Comparison of ENCODE assay signal across 10 cellular contexts in genomic region chr2:19746611-19747309, GRCh38.
DNase-seq lines count a peak whose midpoint lies in the region; ATAC-seq and TF ChIP-seq lines count a peak whose summit lies in the region.
"Had no signal": no experiment of that assay in that cellular context is flagged by ENCODE, and none has a peak within 500 bp of the region (broad histone marks: within the 10 kb centered on the region; RNA-seq: fewer than 3 reads in every experiment).

No MANE protein-coding gene starts in this region.

- no peaks in the 10 kb centered on the region for H3K36me3 ChIP-seq in RWPE2 (ENCODE audit: low read depth)
- no peaks in the 10 kb centered on the region for H3K36me3 ChIP-seq in stomach

- no peak for TF ChIP-seq POLR2A in stomach (IDR thresholded peaks at IDR 0.05)

- WGBS in stomach, 5 donors = 77 to 87% (median 83%) methylated on average over 12 to 13 of the region's 13 CpGs

- H3K4me3 ChIP-seq in RWPE2 (ENCODE audit: severe bottlenecking) = no peak overlapping the region
- no peak overlapping the region for H3K4me3 ChIP-seq in stomach

- peak; percentile 20 for DNase-seq in A172 (ENCODE audit: low spot score)
- DNase-seq in RWPE2 (ENCODE audit: low spot score) = no peak
- DNase-seq in left cardiac atrium = no peak
- no peak for DNase-seq in stomach
- DNase-seq in NCI-H2227 (lab: John Stamatoyannopoulos, UW; ENCODE audit: unreplicated experiment) = no peak
- DNase-seq: NCI-H1436 had no signal

- H3K27me3 ChIP-seq in RWPE2 (ENCODE audit: insufficient read depth, poor library complexity, severe bottlenecking) (no peaks in the 10 kb centered on the region), stomach (no peaks in the 10 kb centered on the region)

- ATAC-seq in RWPE2 (ENCODE audit: low read depth) = peak; percentile 27; the same call in 1 of the 3 replicates
- peak; percentile 55 to 71 for ATAC-seq in left cardiac atrium
- no peak for ATAC-seq in HG03432 (IDR thresholded peaks at IDR 0.05; ENCODE audit: unreplicated experiment)
- no peak for ATAC-seq in HG02678 (IDR thresholded peaks at IDR 0.05; ENCODE audit: unreplicated experiment)

- intact Hi-C loops in left cardiac atrium (cut with DNase I) (loop anchor here in 1 of 2 donors (10.0 kb wide), 1 partner anchor 1002 kb away; no protein-coding TSS in a partner anchor), stomach (cut with DNase I; ENCODE audit: low total_unique reads) (no loop called here)

- H3K4me1 ChIP-seq in RWPE2 (ENCODE audit: insufficient read depth, poor library complexity, severe bottlenecking) = no peaks in the 10 kb centered on the region
- H3K4me1 ChIP-seq in stomach = no peaks in the 10 kb centered on the region
- H3K4me1 ChIP-seq: parathyroid adenoma had no signal

- TF ChIP-seq EP300 in stomach (IDR thresholded peaks at IDR 0.05) = no peak

- H3K27ac ChIP-seq in RWPE2 (ENCODE audit: poor library complexity, severe bottlenecking) = no peak overlapping the region
- no peak overlapping the region for H3K27ac ChIP-seq in stomach
- H3K27ac ChIP-seq: parathyroid adenoma had no signal

- TF ChIP-seq CTCF in GM12874 (IDR thresholded peaks at IDR 0.05; ENCODE audit: insufficient read depth, low read depth, low read length) (peak; percentile 43), RWPE2 (IDR thresholded peaks at IDR 0.05; ENCODE audit: poor library complexity, severe bottlenecking) (peak; percentile 47), stomach (IDR thresholded peaks at IDR 0.05) (peak in 1 of 7 experiments; percentile 7)

- H3K9me3 ChIP-seq in RWPE2 (ENCODE audit: severe bottlenecking) (no peaks in the 10 kb centered on the region), stomach (no peaks in the 10 kb centered on the region)

Comparison
In these comparisons a context has a peak if more than half of its experiments do, and no peak if none do; other contexts are left out.
1. ATAC-seq: peak in RWPE2 (single experiment) and left cardiac atrium (2 of 2); none in HG03432 (single experiment) and HG02678 (single experiment).